In genomic region chr2:181142514-181142913, GRCh38 we compare ENCODE assay signal across 14 cellular contexts.
DNase-seq lines count a peak whose midpoint lies in the region; ATAC-seq and TF ChIP-seq lines count a peak whose summit lies in the region.
"Had no signal": no experiment of that assay in that cellular context is flagged by ENCODE, and none has a peak within 500 bp of the region (broad histone marks: within the 10 kb centered on the region; RNA-seq: fewer than 3 reads in every experiment).

No MANE protein-coding gene starts in this region.

- WGBS in H9 (ENCODE audit: extremely low coverage, insufficient read length, low lambda C conversion rate) = no CpG with 5 or more reads among the region's 4 CpGs

- no peaks in the 10 kb centered on the region for H3K27me3 ChIP-seq in H9 (ENCODE audit: insufficient read depth, low read length)
- H3K27me3 ChIP-seq: gastrocnemius medialis, neural progenitor cell had no signal

- no peak overlapping the region for H3K18ac ChIP-seq in H9 (ENCODE audit: insufficient read length, low read depth, low read length)

- H3K9ac ChIP-seq in H9 (ENCODE audit: extremely low read depth, insufficient read length, low read length) = no peak overlapping the region
- H3K9ac ChIP-seq: neural progenitor cell had no signal

- ATAC-seq in GM21786 (IDR thresholded peaks at IDR 0.05; ENCODE audit: unreplicated experiment) = peak; percentile 53
- peak; percentile 69 for ATAC-seq in activated CD8-positive, alpha-beta T cell treated with anti-CD3 and anti-CD28 coated beads, Interleukin-2, amount 10 ng/mL, durations not matched to agents 7 days and 5 days
- peak; percentile 86 for ATAC-seq in stimulated activated effector memory CD8-positive, alpha-beta T cell treated with anti-CD3 and anti-CD28 coated beads, Interleukin-12 subunit alpha, Interleukin-12 subunit beta, amount 100 ng/mL, for 72 hours
- ATAC-seq: gastrocnemius medialis, sciatic nerve had no signal

- H2AFZ ChIP-seq in H9 (ENCODE audit: low read length) = no peak overlapping the region
- H2AFZ ChIP-seq: neural progenitor cell had no signal

- H4K5ac ChIP-seq in H9 (ENCODE audit: insufficient read length, low read depth, low read length) = no peak overlapping the region

- H2BK120ac ChIP-seq in H9 (ENCODE audit: low read depth, low read length, poor library complexity, severe bottlenecking) = no peak overlapping the region

- H3K23ac ChIP-seq in H9 (ENCODE audit: insufficient read length, low read depth, low read length) = no peak overlapping the region

- H2AK5ac ChIP-seq in H9 (ENCODE audit: insufficient read length, low read length) = no peak overlapping the region

- no peak overlapping the region for H3K56ac ChIP-seq in H9 (ENCODE audit: insufficient read length, low read depth, low read length)

- no peak overlapping the region for H2BK15ac ChIP-seq in H9 (ENCODE audit: low read depth, low read length)

- H3K4me3 Mint-ChIP-seq in activated T-cell treated with anti-CD3 and anti-CD28 coated beads, Interleukin-2, amount 50 U/mL, for 24 hours = peak overlapping the region; percentile 73
- peak overlapping the region; percentile 68 for H3K4me3 Mint-ChIP-seq in activated CD8-positive, alpha-beta T cell treated with anti-CD3 and anti-CD28 coated beads, Interleukin-2, amount 10 ng/mL, durations not matched to agents 7 days and 5 days
- H3K4me3 Mint-ChIP-seq in stimulated activated effector memory CD8-positive, alpha-beta T cell treated with anti-CD3 and anti-CD28 coated beads, Interleukin-12 subunit alpha, Interleukin-12 subunit beta, amount 100 ng/mL, for 72 hours = peak overlapping the region; percentile 63
- no peak overlapping the region for H3K4me3 Mint-ChIP-seq in H9
- H3K4me3 Mint-ChIP-seq: HFFc6, neural progenitor cell had no signal

- H3K79me1 ChIP-seq in H9 (ENCODE audit: insufficient read depth, low read depth, low read length, poor library complexity, severe bottlenecking) = no peaks in the 10 kb centered on the region

- no peak overlapping the region for H4K8ac ChIP-seq in H9 (replicated peaks; ENCODE audit: insufficient read length, low read depth, low read length)

- H3K27ac Mint-ChIP-seq in activated T-cell treated with anti-CD3 and anti-CD28 coated beads, Interleukin-2, amount 50 U/mL, for 24 hours = peak overlapping the region; percentile 88
- peak overlapping the region; percentile 87 for H3K27ac Mint-ChIP-seq in activated CD8-positive, alpha-beta T cell treated with anti-CD3 and anti-CD28 coated beads, Interleukin-2, amount 10 ng/mL, durations not matched to agents 7 days and 5 days
- H3K27ac Mint-ChIP-seq in stimulated activated effector memory CD8-positive, alpha-beta T cell treated with anti-CD3 and anti-CD28 coated beads, Interleukin-12 subunit alpha, Interleukin-12 subunit beta, amount 100 ng/mL, for 72 hours = peak overlapping the region; percentile 96
- H3K27ac Mint-ChIP-seq in H9 = no peak overlapping the region
- H3K27ac Mint-ChIP-seq: HFFc6, neural progenitor cell had no signal

- no peaks in the 10 kb centered on the region for H3K4me1 ChIP-seq in H9 (ENCODE audit: insufficient read depth, low read length)
- H3K4me1 ChIP-seq: gastrocnemius medialis, neural progenitor cell had no signal

- H2BK12ac ChIP-seq in H9 (ENCODE audit: insufficient read length, low read depth, low read length) = no peak overlapping the region

- POLR2A ChIA-PET in activated CD8-positive, alpha-beta T cell treated with anti-CD3 and anti-CD28 coated beads, Interleukin-2, amount 10 ng/mL, durations not matched to agents 7 days and 5 days (lab: Charles Lee) = interaction anchor here (0.9 to 4.5 kb wide), 8 partner anchors 12 to 316 kb away, joined by 3 to 40 read pairs (median 12); partner anchors contain the start of gene ITGA4

- no peak overlapping the region for H2BK20ac ChIP-seq in H9 (ENCODE audit: low read depth, low read length, poor library complexity, severe bottlenecking)

- H3T11ph ChIP-seq in H9 (ENCODE audit: low read length) = no peak overlapping the region

- H3K23me2 ChIP-seq in H9 (ENCODE audit: insufficient read length, low read depth, low read length, poor library complexity, severe bottlenecking) = no peaks in the 10 kb centered on the region

- H3K4ac ChIP-seq in H9 (ENCODE audit: low read depth, low read length) = no peak overlapping the region

- H3K4me2 ChIP-seq in H9 (ENCODE audit: insufficient read depth, insufficient read length, low read length) = no peak overlapping the region
- H3K4me2 ChIP-seq: neural progenitor cell had no signal

- no peak overlapping the region for H2BK5ac ChIP-seq in H9 (ENCODE audit: insufficient read length, low read length)

- DNase-seq in activated T-cell treated with anti-CD3 and anti-CD28 coated beads, Interleukin-2, amount 50 U/mL, for 24 hours = no peak
- DNase-seq in activated T-cell treated with anti-CD3 and anti-CD28 coated beads for 4 hours (no peak), NCI-H1092 (lab: John Stamatoyannopoulos, UW) (no peak), H9 (no peak), head of caudate nucleus (no peak)
- DNase-seq in activated CD8-positive, alpha-beta T cell treated with anti-CD3 and anti-CD28 coated beads, Interleukin-2, amount 10 ng/mL, durations not matched to agents 7 days and 5 days = no peak
- DNase-seq in stimulated activated effector memory CD8-positive, alpha-beta T cell treated with anti-CD3 and anti-CD28 coated beads, Interleukin-12 subunit alpha, Interleukin-12 subunit beta, amount 100 ng/mL, for 72 hours (ENCODE audit: low spot score in 2 of 2) = no peak
- DNase-seq: gastrocnemius medialis, HFFc6, NCI-H2081, NCI-H526 had no signal

- peaks cover 11% of the 10 kb centered on the region for H3K9me3 Mint-ChIP-seq in activated T-cell treated with anti-CD3 and anti-CD28 coated beads, Interleukin-2, amount 50 U/mL, for 24 hours
- H3K9me3 Mint-ChIP-seq in activated CD8-positive, alpha-beta T cell treated with anti-CD3 and anti-CD28 coated beads, Interleukin-2, amount 10 ng/mL, durations not matched to agents 7 days and 5 days (ENCODE audit: insufficient read depth) = peaks cover 10% of the 10 kb centered on the region
- H3K9me3 Mint-ChIP-seq in stimulated activated effector memory CD8-positive, alpha-beta T cell treated with anti-CD3 and anti-CD28 coated beads, Interleukin-12 subunit alpha, Interleukin-12 subunit beta, amount 100 ng/mL, for 72 hours = no peaks in the 10 kb centered on the region
- H3K9me3 Mint-ChIP-seq in H9 = no peaks in the 10 kb centered on the region; a peak in 1 of 5 replicates

- no peaks in the 10 kb centered on the region for H3K9me3 ChIP-seq in H9 (ENCODE audit: control insufficient read depth, low read depth, low read length)
- H3K9me3 ChIP-seq: gastrocnemius medialis had no signal

- no peak overlapping the region for H3K14ac ChIP-seq in H9 (ENCODE audit: insufficient read depth, low read length)

- intact Hi-C loops in head of caudate nucleus (cut with DNase I) = no loop called here

- no peaks in the 10 kb centered on the region for H4K20me1 ChIP-seq in H9 (ENCODE audit: control insufficient read depth, insufficient read depth, insufficient read length)

- H3K27ac ChIP-seq in H9 (ENCODE audit: insufficient read length, low read depth, low read length) = no peak overlapping the region
- H3K27ac ChIP-seq: gastrocnemius medialis, neural progenitor cell had no signal

- peaks cover 78% of the 10 kb centered on the region for H3K4me1 Mint-ChIP-seq in activated T-cell treated with anti-CD3 and anti-CD28 coated beads, Interleukin-2, amount 50 U/mL, for 24 hours (ENCODE audit: low read depth)
- peaks cover 74% of the 10 kb centered on the region for H3K4me1 Mint-ChIP-seq in activated CD8-positive, alpha-beta T cell treated with anti-CD3 and anti-CD28 coated beads, Interleukin-2, amount 10 ng/mL, durations not matched to agents 7 days and 5 days (ENCODE audit: low read depth)
- peaks cover 53% of the 10 kb centered on the region for H3K4me1 Mint-ChIP-seq in stimulated activated effector memory CD8-positive, alpha-beta T cell treated with anti-CD3 and anti-CD28 coated beads, Interleukin-12 subunit alpha, Interleukin-12 subunit beta, amount 100 ng/mL, for 72 hours
- no peaks in the 10 kb centered on the region for H3K4me1 Mint-ChIP-seq in H9
- H3K4me1 Mint-ChIP-seq: neural progenitor cell had no signal

- H4K91ac ChIP-seq in H9 (ENCODE audit: insufficient read length, low read depth, low read length) = no peak overlapping the region

- no peaks in the 10 kb centered on the region for H3K27me3 Mint-ChIP-seq in activated T-cell treated with anti-CD3 and anti-CD28 coated beads, Interleukin-2, amount 50 U/mL, for 24 hours
- H3K27me3 Mint-ChIP-seq in activated CD8-positive, alpha-beta T cell treated with anti-CD3 and anti-CD28 coated beads, Interleukin-2, amount 10 ng/mL, durations not matched to agents 7 days and 5 days (ENCODE audit: low read depth) = no peaks in the 10 kb centered on the region
- no peaks in the 10 kb centered on the region for H3K27me3 Mint-ChIP-seq in H9 (ENCODE audit: low read depth)

- TF ChIP-seq CTCF in H9 (conservative IDR thresholded peaks at IDR 0.05) = no peak

- H3K79me2 ChIP-seq in H9 (ENCODE audit: insufficient read depth, low read length) = no peaks in the 10 kb centered on the region

- CTCF ChIA-PET in activated CD8-positive, alpha-beta T cell treated with anti-CD3 and anti-CD28 coated beads, Interleukin-2, amount 10 ng/mL, durations not matched to agents 7 days and 5 days (lab: Charles Lee) = interaction anchor here (1.0 to 4.7 kb wide), 9 partner anchors 9 to 288 kb away, joined by 3 to 52 read pairs (median 5); no protein-coding TSS in a partner anchor

- peaks cover 20% of the 10 kb centered on the region for H3K36me3 Mint-ChIP-seq in activated T-cell treated with anti-CD3 and anti-CD28 coated beads, Interleukin-2, amount 50 U/mL, for 24 hours (ENCODE audit: low read depth)
- peaks cover 25% of the 10 kb centered on the region for H3K36me3 Mint-ChIP-seq in activated CD8-positive, alpha-beta T cell treated with anti-CD3 and anti-CD28 coated beads, Interleukin-2, amount 10 ng/mL, durations not matched to agents 7 days and 5 days (ENCODE audit: low read depth)
- peaks cover 7% of the 10 kb centered on the region for H3K36me3 Mint-ChIP-seq in stimulated activated effector memory CD8-positive, alpha-beta T cell treated with anti-CD3 and anti-CD28 coated beads, Interleukin-12 subunit alpha, Interleukin-12 subunit beta, amount 100 ng/mL, for 72 hours
- H3K36me3 Mint-ChIP-seq in H9 (ENCODE audit: insufficient read depth in 1 of 3, low read depth in 3 of 3) = no peaks in the 10 kb centered on the region; a peak in 1 of 7 replicates
- H3K36me3 Mint-ChIP-seq: neural progenitor cell had no signal

Comparison
In these comparisons a context has a peak if more than half of its experiments do, and no peak if none do; other contexts are left out.
1. H3K27ac Mint-ChIP-seq: peak in activated T-cell treated with anti-CD3 and anti-CD28 coated beads, Interleukin-2, amount 50 U/mL, for 24 hours (single experiment), activated CD8-positive, alpha-beta T cell treated with anti-CD3 and anti-CD28 coated beads, Interleukin-2, amount 10 ng/mL, durations not matched to agents 7 days and 5 days (single experiment) and stimulated activated effector memory CD8-positive, alpha-beta T cell treated with anti-CD3 and anti-CD28 coated beads, Interleukin-12 subunit alpha, Interleukin-12 subunit beta, amount 100 ng/mL, for 72 hours (single experiment); none in H9 (0 of 3).
2. H3K4me3 Mint-ChIP-seq: peak in activated T-cell treated with anti-CD3 and anti-CD28 coated beads, Interleukin-2, amount 50 U/mL, for 24 hours (single experiment), activated CD8-positive, alpha-beta T cell treated with anti-CD3 and anti-CD28 coated beads, Interleukin-2, amount 10 ng/mL, durations not matched to agents 7 days and 5 days (single experiment) and stimulated activated effector memory CD8-positive, alpha-beta T cell treated with anti-CD3 and anti-CD28 coated beads, Interleukin-12 subunit alpha, Interleukin-12 subunit beta, amount 100 ng/mL, for 72 hours (single experiment); none in H9 (0 of 2).
3. Peak in every context shown above with its lines, with median percentiles within 50 percentile points of each other: ATAC-seq.